ENCODE assay signal across 9 cellular contexts in the genomic region with DNA sequence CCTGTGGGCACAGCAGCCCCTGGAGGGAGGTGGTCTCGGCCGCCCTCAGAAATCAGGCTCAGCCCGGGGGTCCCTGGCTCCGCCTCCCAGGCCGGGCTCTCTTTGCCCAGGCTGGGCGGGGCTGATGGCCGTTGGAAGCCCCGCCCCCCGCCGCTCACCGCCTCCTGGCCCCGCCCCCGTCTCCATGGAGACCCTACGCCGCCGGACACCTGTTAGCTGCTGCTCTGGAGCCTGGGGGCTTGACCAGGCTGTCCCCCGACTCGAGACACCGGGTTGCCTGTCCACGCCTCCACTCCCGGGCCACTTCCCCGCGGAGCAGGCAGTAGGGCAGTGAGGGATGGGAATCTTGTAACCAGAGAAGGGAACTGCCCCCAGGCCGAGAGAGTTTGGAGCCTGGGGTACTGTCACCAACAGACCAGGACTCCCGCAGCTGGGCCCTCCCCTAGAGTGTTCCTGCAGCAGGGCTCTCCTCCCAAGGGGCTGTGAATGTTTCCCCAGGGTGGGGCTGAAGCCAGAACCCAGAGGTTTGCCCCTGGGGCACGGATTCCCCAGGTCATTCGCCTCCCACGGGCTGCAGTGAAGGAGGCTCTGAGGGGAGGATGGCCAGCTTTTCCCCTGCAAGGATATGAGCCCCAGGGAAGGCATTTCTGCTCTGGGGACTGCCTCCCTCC. TPM values are rescaled to one million over a fixed set of nuclear protein-coding genes. Genes with fewer than 3 reads are reported as not detected.
DNase-seq lines count a peak whose midpoint lies in the region; ATAC-seq and TF ChIP-seq lines count a peak whose summit lies in the region.
"Had no signal": no experiment of that assay in that cellular context is flagged by ENCODE, and none has a peak within 500 bp of the region (broad histone marks: within the 10 kb centered on the region; RNA-seq: fewer than 3 reads in every experiment).

No MANE protein-coding gene starts in this region.

- peak overlapping the region; percentile 35 to 44 for H3K27ac ChIP-seq in right atrium auricular region
- H3K27ac ChIP-seq: SJSA1 had no signal

- no peaks in the 10 kb centered on the region for H3K36me3 ChIP-seq in right atrium auricular region
- H3K36me3 ChIP-seq: SJSA1 had no signal

- DNase-seq in NCI-H1417 (lab: John Stamatoyannopoulos, UW) (peak; percentile 15 to 69 (median 47)), NCI-H1417 treated with DMSO at 0.1 percent for 48 hours (lab: John Stamatoyannopoulos, UW) (no peak), right atrium auricular region (ENCODE audit: low spot score) (no peak), OCI-M1 (lab: John Stamatoyannopoulos, UW) (no peak)
- peak; percentile 32 for DNase-seq in activated CD8-positive, alpha-beta memory T cell treated with anti-CD3 and anti-CD28 coated beads, Interleukin-2, amount 50 U/mL, for 4 hours
- DNase-seq in stimulated activated CD4-positive, alpha-beta T cell treated with anti-CD3 and anti-CD28 coated beads, Interleukin-2, amount 100 ng/mL, for 24 hours = peak; percentile 40 to 63

- H3K4me3 ChIP-seq in right atrium auricular region = peak overlapping the region; percentile 17 to 36
- H3K4me3 ChIP-seq: SJSA1 had no signal

- ATAC-seq in HG03139 (IDR thresholded peaks at IDR 0.05; ENCODE audit: unreplicated experiment) = peak; percentile 50
- no peak for ATAC-seq in GM18517 (IDR thresholded peaks at IDR 0.05; ENCODE audit: unreplicated experiment)

- H3K9me3 ChIP-seq in right atrium auricular region = no peaks in the 10 kb centered on the region
- H3K9me3 ChIP-seq: SJSA1 had no signal

- no peak for TF ChIP-seq CTCF in right atrium auricular region (IDR thresholded peaks at IDR 0.05)

- H3K27me3 ChIP-seq in right atrium auricular region = no peaks in the 10 kb centered on the region
- H3K27me3 ChIP-seq: SJSA1 had no signal

- H3K4me1 ChIP-seq in right atrium auricular region = peaks cover 0 to 16% of the 10 kb centered on the region in 2 donors
- H3K4me1 ChIP-seq: SJSA1 had no signal

RNA-seq across cellular contexts. Expression of a gene that starts 27.8 kb away (rescaled TPM):
- 100 to 1,000 TPM; 626 to 829 TPM for total RNA-seq in right atrium auricular region

Comparison
In these comparisons a context has a peak if more than half of its experiments do, and no peak if none do; other contexts are left out.
1. DNase-seq: peak in NCI-H1417 (3 of 3), activated CD8-positive, alpha-beta memory T cell treated with anti-CD3 and anti-CD28 coated beads, Interleukin-2, amount 50 U/mL, for 4 hours (single experiment) and stimulated activated CD4-positive, alpha-beta T cell treated with anti-CD3 and anti-CD28 coated beads, Interleukin-2, amount 100 ng/mL, for 24 hours (2 of 2); none in NCI-H1417 treated with DMSO at 0.1 percent for 48 hours (single experiment), right atrium auricular region (single experiment) and OCI-M1 (single experiment).